23 cellular contexts compared by ENCODE assay signal in the genomic region with DNA sequence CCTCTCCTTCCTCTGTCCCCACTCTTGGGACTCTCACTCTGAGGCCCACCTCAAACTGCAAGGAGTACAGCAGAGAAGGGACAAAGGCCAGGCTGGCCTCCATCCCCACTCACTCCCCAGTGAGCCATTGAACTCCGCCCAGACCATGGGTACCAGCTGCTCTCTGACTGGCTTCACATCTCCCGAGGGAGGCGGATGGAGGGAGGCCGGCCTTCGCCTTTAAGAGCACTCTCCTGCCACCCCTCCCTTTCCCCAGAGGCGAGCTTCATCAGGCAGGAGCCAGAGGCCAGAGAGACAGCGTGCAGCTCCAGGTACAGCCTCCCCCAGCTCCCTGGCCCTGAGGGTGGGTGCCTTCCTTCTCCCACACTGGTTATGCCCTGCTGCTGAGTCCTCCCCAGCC. TPM values are rescaled to one million over a fixed set of nuclear protein-coding genes. Genes with fewer than 3 reads are reported as not detected.
DNase-seq lines count a peak whose midpoint lies in the region; ATAC-seq and TF ChIP-seq lines count a peak whose summit lies in the region.
"Had no signal": no experiment of that assay in that cellular context is flagged by ENCODE, and none has a peak within 500 bp of the region (broad histone marks: within the 10 kb centered on the region; RNA-seq: fewer than 3 reads in every experiment).

No MANE protein-coding gene starts in this region.

- H4K8ac ChIP-seq in trophoblast cell (ENCODE audit: low read depth, low read length), result no peak overlapping the region

- CTCF ChIA-PET in WTC11 (lab: Charles Lee), result interaction anchor here (0.5 to 1.1 kb wide), 2 partner anchors 18 to 272 kb away, joined by 4 read pairs; no protein-coding TSS in a partner anchor

- H3K27me3 ChIP-seq in heart left ventricle (no peaks in the 10 kb centered on the region), trophoblast cell (ENCODE audit: insufficient read depth, low read length) (no peaks in the 10 kb centered on the region)

- H2BK5ac ChIP-seq in trophoblast cell (ENCODE audit: low read depth, low read length, poor library complexity), result no peak overlapping the region

- H3K4me2 ChIP-seq in trophoblast cell (ENCODE audit: low read length), result no peak overlapping the region

- no peak overlapping the region for H4K91ac ChIP-seq in trophoblast cell (ENCODE audit: low read depth, low read length)

- POLR2A ChIA-PET in WTC11 (lab: Charles Lee), result no interaction called here

- no peak overlapping the region for H3K4ac ChIP-seq in trophoblast cell (ENCODE audit: low read depth, low read length)

- H3K4me3 ChIP-seq in heart left ventricle, result peak overlapping the region; percentile 12 to 89 (median 63)
- no peak overlapping the region for H3K4me3 ChIP-seq in trophoblast cell (ENCODE audit: low read depth, low read length)
- H3K4me3 ChIP-seq: GM23248 had no signal

- ATAC-seq in heart left ventricle (peak; percentile 0 to 8 (median 2)), WTC11 (no peak), HG02970 (IDR thresholded peaks at IDR 0.05; ENCODE audit: low FRiP score, unreplicated experiment) (no peak)
- ATAC-seq in activated CD4-positive, CD25-positive, alpha-beta regulatory T cell treated with anti-CD3 and anti-CD28 coated beads, Interleukin-2, amount 50 U/mL, for 24 hours, result no peak

- H3K9me3 Mint-ChIP-seq in WTC11, result no peaks in the 10 kb centered on the region
- H3K9me3 Mint-ChIP-seq: activated CD4-positive, alpha-beta T cell treated with anti-CD3 and anti-CD28 coated beads, Interleukin-2, amount 10 ng/mL, durations not matched to agents 24 days and 14 days; activated naive CD8-positive, alpha-beta T cell treated with anti-CD3 and anti-CD28 coated beads, Interleukin-2, amount 10 ng/mL, durations not matched to agents 7 days and 5 days; IgD-negative memory B cell had no signal

- H2AK5ac ChIP-seq in trophoblast cell (ENCODE audit: low read length), result peak overlapping the region; percentile 13

- H3K18ac ChIP-seq in trophoblast cell (ENCODE audit: low read length), result no peak overlapping the region

- H3K79me1 ChIP-seq in trophoblast cell (ENCODE audit: low read length), result peaks cover 9% of the 10 kb centered on the region

- TF ChIP-seq CTCF in heart left ventricle (IDR thresholded peaks at IDR 0.05) (no peak), WTC11 (IDR thresholded peaks at IDR 0.05) (no peak)

- H4K12ac ChIP-seq in trophoblast cell (ENCODE audit: low read depth, low read length), result no peak overlapping the region

- H3K23ac ChIP-seq in trophoblast cell (ENCODE audit: low read length), result no peak overlapping the region

- H2BK12ac ChIP-seq in trophoblast cell (ENCODE audit: low read length), result peak overlapping the region; percentile 17

- no peak overlapping the region for H3K9ac ChIP-seq in trophoblast cell (ENCODE audit: low read length)
- H3K9ac ChIP-seq: GM23248 had no signal

- TF ChIP-seq POLR2A in heart left ventricle (IDR thresholded peaks at IDR 0.05), result no peak

- H2BK120ac ChIP-seq in trophoblast cell (ENCODE audit: insufficient read depth, low read length, poor library complexity), result no peak overlapping the region

- H3K27ac ChIP-seq in heart left ventricle (peak overlapping the region; percentile 86 to 100 (median 96)), trophoblast cell (ENCODE audit: low read depth, low read length) (no peak overlapping the region)
- H3K27ac ChIP-seq: GM23248 had no signal

- H3K9me3 ChIP-seq in heart left ventricle (no peaks in the 10 kb centered on the region), trophoblast cell (ENCODE audit: insufficient read depth, low read depth, low read length) (no peaks in the 10 kb centered on the region)

- WGBS in heart left ventricle, 4 donors, result 55 to 67% (median 63%) methylated on average over 5 to 7 of the region's 7 CpGs
- WGBS in trophoblast cell (ENCODE audit: extremely low coverage, insufficient coverage, insufficient read length), result no CpG with 5 or more reads among the region's 7 CpGs

- no peaks in the 10 kb centered on the region for H3K27me3 Mint-ChIP-seq in WTC11 (ENCODE audit: low read depth)
- H3K27me3 Mint-ChIP-seq: activated CD4-positive, alpha-beta T cell treated with anti-CD3 and anti-CD28 coated beads, Interleukin-2, amount 10 ng/mL, durations not matched to agents 24 days and 14 days; activated naive CD8-positive, alpha-beta T cell treated with anti-CD3 and anti-CD28 coated beads, Interleukin-2, amount 10 ng/mL, durations not matched to agents 7 days and 5 days had no signal

- H3K4me1 ChIP-seq in heart left ventricle, result peaks cover 0 to 66% (median 35%) of the 10 kb centered on the region in 12 donors
- H3K4me1 ChIP-seq in trophoblast cell (ENCODE audit: control insufficient read depth in 1 of 2, insufficient read depth in 2 of 2, low read length in 2 of 2), result peaks cover 34 to 44% of the 10 kb centered on the region in 2 experiments

- H3K14ac ChIP-seq in trophoblast cell (ENCODE audit: low read length), result no peak overlapping the region

- no peaks in the 10 kb centered on the region for H3K36me3 Mint-ChIP-seq in WTC11
- H3K36me3 Mint-ChIP-seq: activated naive CD8-positive, alpha-beta T cell treated with anti-CD3 and anti-CD28 coated beads, Interleukin-2, amount 10 ng/mL, durations not matched to agents 7 days and 5 days; IgD-negative memory B cell had no signal

- DNase-seq in Ammon's horn (ENCODE audit: low spot score) (peak; percentile 70), NCI-H510A (lab: John Stamatoyannopoulos, UW) (peak; percentile 77), heart left ventricle (peak in 3 of 5 donors; percentile 72 to 87 (median 87)), trophoblast cell (no peak), iPS-NIHi7 (ENCODE audit: extremely low spot score) (no peak), WTC11 (ENCODE audit: low spot score) (no peak)
- DNase-seq: activated CD4-positive, alpha-beta T cell treated with anti-CD3 and anti-CD28 coated beads, Interleukin-2, amount 10 ng/mL, durations not matched to agents 24 days and 14 days; activated naive CD8-positive, alpha-beta T cell treated with anti-CD3 and anti-CD28 coated beads, Interleukin-2, amount 10 ng/mL, durations not matched to agents 7 days and 5 days; activated T-cell treated with anti-CD3 and anti-CD28 coated beads, Interleukin-2, amount 50 U/mL, for 48 hours; cerebellar nuclear complex; DMS79; GM23248; NCI-H774; retina; stimulated activated CD4-positive, alpha-beta T cell treated with anti-CD3 and anti-CD28 coated beads, Interleukin-4, amount 100 ng/mL, for 1 hour had no signal

- H2AFZ ChIP-seq in trophoblast cell (ENCODE audit: insufficient read depth, low read length, poor library complexity), result no peak overlapping the region
- H2AFZ ChIP-seq: GM23248 had no signal

- H3K4me3 Mint-ChIP-seq in WTC11, result no peak overlapping the region
- H3K4me3 Mint-ChIP-seq: activated CD4-positive, alpha-beta T cell treated with anti-CD3 and anti-CD28 coated beads, Interleukin-2, amount 10 ng/mL, durations not matched to agents 24 days and 14 days; activated naive CD8-positive, alpha-beta T cell treated with anti-CD3 and anti-CD28 coated beads, Interleukin-2, amount 10 ng/mL, durations not matched to agents 7 days and 5 days had no signal

- H3K79me2 ChIP-seq in trophoblast cell (ENCODE audit: control insufficient read depth, insufficient read depth, low read length, poor library complexity), result no peaks in the 10 kb centered on the region

- H3K4me1 Mint-ChIP-seq in WTC11, result peaks cover 28% of the 10 kb centered on the region
- H3K4me1 Mint-ChIP-seq: activated CD4-positive, alpha-beta T cell treated with anti-CD3 and anti-CD28 coated beads, Interleukin-2, amount 10 ng/mL, durations not matched to agents 24 days and 14 days; activated naive CD8-positive, alpha-beta T cell treated with anti-CD3 and anti-CD28 coated beads, Interleukin-2, amount 10 ng/mL, durations not matched to agents 7 days and 5 days had no signal

- intact Hi-C loops in heart left ventricle (cut with DNase I), result no loop called here

- peaks cover 0 to 17% (median 0%) of the 10 kb centered on the region in 9 donors for H3K36me3 ChIP-seq in heart left ventricle
- no peaks in the 10 kb centered on the region for H3K36me3 ChIP-seq in trophoblast cell (ENCODE audit: control insufficient read depth in 1 of 2, insufficient read depth in 2 of 2, low read length in 2 of 2)

- H3K27ac Mint-ChIP-seq in WTC11, result no peak overlapping the region
- H3K27ac Mint-ChIP-seq: activated CD4-positive, alpha-beta T cell treated with anti-CD3 and anti-CD28 coated beads, Interleukin-2, amount 10 ng/mL, durations not matched to agents 24 days and 14 days; activated naive CD8-positive, alpha-beta T cell treated with anti-CD3 and anti-CD28 coated beads, Interleukin-2, amount 10 ng/mL, durations not matched to agents 7 days and 5 days; IgD-negative memory B cell had no signal

TF ChIP-seq in WTC11, 78 proteins besides CTCF, POLR2A, EP300 and RAD21 (continues in another document):
- TF ChIP-seq CBFB (CRISPR knock-in tag; IDR thresholded peaks at IDR 0.05; ENCODE audit: low read depth) (no peak), GTF2I (CRISPR knock-in tag; conservative IDR thresholded peaks at IDR 0.05) (no peak), EMX1 (CRISPR knock-in tag; IDR thresholded peaks at IDR 0.05) (no peak)
- TF ChIP-seq, protein P1, sequence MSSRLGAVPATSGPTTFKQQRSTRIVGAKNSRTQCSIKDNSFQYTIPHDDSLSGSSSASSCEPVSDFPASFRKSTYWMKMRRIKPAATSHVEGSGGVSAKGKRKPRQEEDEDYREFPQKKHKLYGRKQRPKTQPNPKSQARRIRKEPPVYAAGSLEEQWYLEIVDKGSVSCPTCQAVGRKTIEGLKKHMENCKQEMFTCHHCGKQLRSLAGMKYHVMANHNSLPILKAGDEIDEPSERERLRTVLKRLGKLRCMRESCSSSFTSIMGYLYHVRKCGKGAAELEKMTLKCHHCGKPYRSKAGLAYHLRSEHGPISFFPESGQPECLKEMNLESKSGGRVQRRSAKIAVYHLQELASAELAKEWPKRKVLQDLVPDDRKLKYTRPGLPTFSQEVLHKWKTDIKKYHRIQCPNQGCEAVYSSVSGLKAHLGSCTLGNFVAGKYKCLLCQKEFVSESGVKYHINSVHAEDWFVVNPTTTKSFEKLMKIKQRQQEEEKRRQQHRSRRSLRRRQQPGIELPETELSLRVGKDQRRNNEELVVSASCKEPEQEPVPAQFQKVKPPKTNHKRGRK (CRISPR knock-in tag; IDR thresholded peaks at IDR 0.05; ENCODE audit: borderline replicate concordance), result no peak
- TF ChIP-seq, protein P2, sequence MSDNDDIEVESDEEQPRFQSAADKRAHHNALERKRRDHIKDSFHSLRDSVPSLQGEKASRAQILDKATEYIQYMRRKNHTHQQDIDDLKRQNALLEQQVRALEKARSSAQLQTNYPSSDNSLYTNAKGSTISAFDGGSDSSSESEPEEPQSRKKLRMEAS (CRISPR knock-in tag; IDR thresholded peaks at IDR 0.05), result no peak

RNA-seq across cellular contexts. Expression of a gene that starts 1.8 kb away (rescaled TPM):
- 1,000 to 10,000 TPM in 7 of 9 donors, 100 to 1,000 TPM in 2; 800 to 1,716 (median 1,273) TPM for total RNA-seq in heart left ventricle
- 1,000 to 10,000 TPM in 1 of 2 donors, 100 to 1,000 TPM in 1; 165 to 1,759 TPM for polyA plus RNA-seq in heart left ventricle
- 0.11 and 0.24 TPM in 2 replicates for polyA plus RNA-seq in trophoblast cell (2013)
- 0.42 to 0.96 TPM (median 0.46 TPM) in 3 replicates for total RNA-seq in WTC11 (2021)
- total RNA-seq: activated CD4-positive, alpha-beta T cell treated with anti-CD3 and anti-CD28 coated beads, Interleukin-2, amount 10 ng/mL, durations not matched to agents 24 days and 14 days; activated naive CD8-positive, alpha-beta T cell treated with anti-CD3 and anti-CD28 coated beads, Interleukin-2, amount 10 ng/mL, durations not matched to agents 7 days and 5 days; endothelial cell of umbilical vein; glomerular endothelial cell had no signal
- polyA plus RNA-seq: endothelial cell of umbilical vein had no signal

RNA-seq across cellular contexts. Expression of a gene that starts 12.2 kb away (rescaled TPM):
- under 1 TPM in 3 of 9 donors, not detected in 6; 0.19 to 0.28 (median 0.25) TPM for total RNA-seq in heart left ventricle
- polyA plus RNA-seq in heart left ventricle, result under 1 TPM; 0.03 to 0.08 TPM
- polyA plus RNA-seq in trophoblast cell (2013), result not detected in 2 replicates
- not detected in 3 replicates for total RNA-seq in WTC11 (2021)
- total RNA-seq: activated CD4-positive, alpha-beta T cell treated with anti-CD3 and anti-CD28 coated beads, Interleukin-2, amount 10 ng/mL, durations not matched to agents 24 days and 14 days; activated naive CD8-positive, alpha-beta T cell treated with anti-CD3 and anti-CD28 coated beads, Interleukin-2, amount 10 ng/mL, durations not matched to agents 7 days and 5 days; endothelial cell of umbilical vein; glomerular endothelial cell; GM23248; kidney epithelial cell; mucosa of gallbladder; T-helper 2 cell treated with Interferon-gamma antibody and Interleukin-4, amounts not matched to agents 100 ng/mL and 5 ng/mL, for 36 hours had no signal
- polyA plus RNA-seq: endothelial cell of umbilical vein, GM23248, IgD-negative memory B cell had no signal

Comparison
In these comparisons a context has a peak if more than half of its experiments do, and no peak if none do; other contexts are left out.
1. DNase-seq: peak in Ammon's horn (single experiment), NCI-H510A (single experiment) and heart left ventricle (3 of 5); none in trophoblast cell (0 of 2), iPS-NIHi7 (single experiment) and WTC11 (single experiment).
2. ATAC-seq: peak in heart left ventricle (4 of 4); none in WTC11 (single experiment), HG02970 (single experiment) and activated CD4-positive, CD25-positive, alpha-beta regulatory T cell treated with anti-CD3 and anti-CD28 coated beads, Interleukin-2, amount 50 U/mL, for 24 hours (0 of 2).
3. RNA of a gene that starts 1.8 kb away (total RNA-seq): 800 to 1,716 TPM in heart left ventricle; 0.42 to 0.96 TPM in WTC11; every median in the first group is over 100 times any median in the second.